In the genomic region with DNA sequence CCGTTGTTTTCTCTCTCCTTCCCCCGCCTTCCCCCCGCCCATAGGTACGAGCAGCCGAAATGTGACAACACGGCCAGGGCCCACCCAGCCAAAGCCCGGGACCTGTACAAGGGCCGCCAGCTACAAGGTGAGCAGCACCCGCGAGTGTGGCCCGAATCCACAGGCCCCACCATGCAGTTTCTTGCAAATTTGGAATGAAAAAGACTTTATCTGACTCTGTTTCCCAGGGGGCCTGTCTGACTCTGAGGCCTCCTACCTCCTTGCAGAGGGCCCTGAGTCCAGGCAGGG, we compare ENCODE assay signal across 18 cellular contexts.
DNase-seq lines count a peak whose midpoint lies in the region; ATAC-seq and TF ChIP-seq lines count a peak whose summit lies in the region.
"Had no signal": no experiment of that assay in that cellular context is flagged by ENCODE, and none has a peak within 500 bp of the region (broad histone marks: within the 10 kb centered on the region; RNA-seq: fewer than 3 reads in every experiment).

No MANE protein-coding gene starts in this region.

- TF ChIP-seq CTCF in RWPE1 (conservative IDR thresholded peaks at IDR 0.05; ENCODE audit: low read depth) (no peak), esophagus squamous epithelium (IDR thresholded peaks at IDR 0.05) (no peak), nephron progenitor cell (IDR thresholded peaks at IDR 0.05) (no peak), type B pancreatic cell (conservative IDR thresholded peaks at IDR 0.05) (no peak), heart right ventricle (IDR thresholded peaks at IDR 0.05) (no peak)

- H3K4me3 ChIP-seq in esophagus squamous epithelium (no peak overlapping the region), heart right ventricle (no peak overlapping the region)
- H3K4me3 ChIP-seq: PC-9 had no signal

- H3K4me1 Mint-ChIP-seq in nephron progenitor cell (peaks cover 47% of the 10 kb centered on the region), type B pancreatic cell (ENCODE audit: unreplicated experiment) (peaks cover 28% of the 10 kb centered on the region)

- H3K27ac Mint-ChIP-seq in nephron progenitor cell, result peak overlapping the region; percentile 83
- peak overlapping the region; percentile 23 for H3K27ac Mint-ChIP-seq in type B pancreatic cell
- H3K27ac Mint-ChIP-seq: CD4-positive, CD25-positive, alpha-beta regulatory T cell; HFFc6 had no signal

- peak overlapping the region; percentile 90 for H3K27ac ChIP-seq in RWPE1
- peak overlapping the region in 3 of 4 donors; percentile 59 to 73 (median 69) for H3K27ac ChIP-seq in esophagus squamous epithelium
- H3K27ac ChIP-seq in heart right ventricle, result no peak overlapping the region
- H3K27ac ChIP-seq: PC-9 had no signal

- no peak for DNase-seq in RWPE1 (ENCODE audit: low spot score)
- no peak for DNase-seq in esophagus squamous epithelium (lab: John Stamatoyannopoulos, UW)
- DNase-seq in nephron progenitor cell, result no peak
- DNase-seq in type B pancreatic cell (ENCODE audit: extremely low spot score, unreplicated experiment), result no peak
- no peak for DNase-seq in glomerular visceral epithelial cell (ENCODE audit: extremely low spot score)
- DNase-seq in heart right ventricle, result no peak
- DNase-seq in NCI-H345 treated with DMSO at 0.1 percent for 48 hours (lab: John Stamatoyannopoulos, UW; ENCODE audit: unreplicated experiment), result no peak
- DNase-seq: CD4-positive, CD25-positive, alpha-beta regulatory T cell; COR-L47; HFFc6; Kasumi-1; NCI-H1694 treated with DMSO at 0.1 percent for 48 hours; NCI-H2081 treated with DMSO at 0.1 percent for 48 hours; NCI-H748 treated with DMSO at 0.1 percent for 48 hours; PC-9; RPMI8226; SIG-M5 had no signal

- H3K4me1 ChIP-seq in esophagus squamous epithelium (peaks cover 5 to 34% (median 6%) of the 10 kb centered on the region in 3 donors), heart right ventricle (no peaks in the 10 kb centered on the region)

- H3K4me3 Mint-ChIP-seq in nephron progenitor cell (peak overlapping the region; percentile 60), type B pancreatic cell (no peak overlapping the region)
- H3K4me3 Mint-ChIP-seq: CD4-positive, CD25-positive, alpha-beta regulatory T cell; H9; HFFc6 had no signal

- H3K9me3 ChIP-seq in esophagus squamous epithelium, result no peaks in the 10 kb centered on the region
- peaks cover 0 to 4% (median 0%) of the 10 kb centered on the region in 11 donors for H3K9me3 ChIP-seq in heart right ventricle

- ATAC-seq in heart right ventricle, result no peak

- CTCF ChIA-PET in RWPE1 (lab: Yijun Ruan, JAX), result interaction anchor here (0.6 to 1.3 kb wide), 2 partner anchors 59 to 238 kb away, joined by 3 to 5 read pairs; no protein-coding TSS in a partner anchor

- H3K9me3 Mint-ChIP-seq in nephron progenitor cell, result peaks cover 9% of the 10 kb centered on the region
- H3K9me3 Mint-ChIP-seq in type B pancreatic cell, result no peaks in the 10 kb centered on the region
- H3K9me3 Mint-ChIP-seq: CD4-positive, CD25-positive, alpha-beta regulatory T cell had no signal

- no peak for TF ChIP-seq POLR2A in esophagus squamous epithelium (IDR thresholded peaks at IDR 0.05)

- H3K36me3 Mint-ChIP-seq in nephron progenitor cell (ENCODE audit: low read depth) (no peaks in the 10 kb centered on the region), type B pancreatic cell (no peaks in the 10 kb centered on the region)
- H3K36me3 Mint-ChIP-seq: CD4-positive, CD25-positive, alpha-beta regulatory T cell had no signal

- intact Hi-C loops in esophagus squamous epithelium (cut with DNase I), result no loop called here
- intact Hi-C loops in heart right ventricle (cut with DNase I), result no loop called here

- H3K27me3 Mint-ChIP-seq in nephron progenitor cell (ENCODE audit: low read depth, poor library complexity) (peaks cover 10% of the 10 kb centered on the region), type B pancreatic cell (no peaks in the 10 kb centered on the region)
- H3K27me3 Mint-ChIP-seq: CD4-positive, CD25-positive, alpha-beta regulatory T cell had no signal

- H3K36me3 ChIP-seq in esophagus squamous epithelium (no peaks in the 10 kb centered on the region), heart right ventricle (no peaks in the 10 kb centered on the region)

- 80 to 88% methylated on average over 2 to 11 of the region's 11 CpGs for WGBS in esophagus squamous epithelium, 2 donors
- 80 to 84% methylated on average over 11 of the region's 11 CpGs for WGBS in heart right ventricle, 2 donors

- POLR2A ChIA-PET in RWPE1 (lab: Yijun Ruan, JAX; ENCODE audit: low non-redundant PET), result no interaction called here

- H3K27me3 ChIP-seq in esophagus squamous epithelium (no peaks in the 10 kb centered on the region), heart right ventricle (peaks cover 0 to 5% (median 0%) of the 10 kb centered on the region in 7 donors)

Comparison
In these comparisons a context has a peak if more than half of its experiments do, and no peak if none do; other contexts are left out.
1. H3K27ac ChIP-seq: peak in RWPE1 (single experiment) and esophagus squamous epithelium (3 of 4); none in heart right ventricle (0 of 10).